ENCODE assay signal across 8 cellular contexts in the genomic region with DNA sequence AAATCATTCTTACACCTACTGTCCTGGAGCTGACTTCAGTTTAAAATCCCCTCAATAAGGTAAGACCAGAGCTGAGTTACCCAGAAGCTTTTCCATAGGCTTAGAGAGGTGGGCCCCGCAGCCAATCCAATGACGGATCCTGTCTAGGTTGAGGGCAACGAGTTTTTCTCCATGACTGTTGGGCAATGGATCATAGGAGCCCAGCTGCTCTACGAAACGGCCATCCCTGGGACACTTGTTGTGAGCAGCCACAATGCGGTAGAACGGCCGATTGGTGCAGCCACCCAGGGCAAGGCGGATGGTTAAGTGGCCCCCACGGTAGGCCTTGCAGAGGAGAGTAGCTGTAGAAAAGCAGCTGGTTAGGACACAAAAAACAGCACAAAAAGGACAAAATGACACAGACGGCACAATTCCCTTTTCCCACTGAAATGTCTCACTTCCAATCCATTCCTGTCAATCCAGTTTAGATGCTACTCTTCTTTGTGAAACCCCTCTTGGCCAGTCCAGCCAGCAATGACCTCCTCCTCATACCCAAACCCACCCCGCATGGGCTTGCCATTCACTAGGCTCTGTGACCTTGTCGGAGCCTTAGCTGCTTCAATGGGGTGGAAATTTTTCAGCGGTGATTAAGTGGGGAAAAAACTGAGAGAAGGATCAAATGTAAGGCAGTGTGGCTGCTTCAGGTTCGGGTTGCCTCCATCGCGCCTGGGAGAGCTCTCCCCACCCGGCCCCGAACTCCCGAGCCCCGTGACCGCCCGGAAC. TPM values are rescaled to one million over a fixed set of nuclear protein-coding genes. Genes with fewer than 3 reads are reported as not detected.
A peak's percentile ranks its signal among the peaks of the same experiment; 100 is the strongest.
DNase-seq lines count a peak whose midpoint lies in the region; ATAC-seq and TF ChIP-seq lines count a peak whose summit lies in the region.

No MANE protein-coding gene starts in this region.

- H3K9me3 Mint-ChIP-seq in T-cell = no peaks in the 10 kb centered on the region

- H3F3A ChIP-seq in neural cell (ENCODE audit: insufficient read depth, low read length, poor library complexity, severe bottlenecking) = no peaks in the 10 kb centered on the region

- peak overlapping the region; percentile 93 for H3K9ac ChIP-seq in neural cell (ENCODE audit: low read length)

- H3K27me3 ChIP-seq in neural cell (ENCODE audit: insufficient read depth, low read depth, low read length) = no peaks in the 10 kb centered on the region

- peak; percentile 40 for ATAC-seq in HG02571 (IDR thresholded peaks at IDR 0.05; ENCODE audit: unreplicated experiment)
- ATAC-seq in T-cell (replicated peaks in 1 of 4) = peak in 3 of 4 experiments; percentile 57 to 64 (median 60)

- H3K79me2 ChIP-seq in neural cell (replicated peaks; ENCODE audit: insufficient read depth, low read length) = peaks cover 17% of the 10 kb centered on the region

- peak overlapping the region; percentile 90 to 98 (median 98) for H3K4me3 Mint-ChIP-seq in T-cell

- H2AFZ ChIP-seq in neural cell (ENCODE audit: low read depth, low read length) = peak overlapping the region; percentile 93

- no peaks in the 10 kb centered on the region for H3K36me3 ChIP-seq in neural cell (ENCODE audit: insufficient read depth, low read length)

- H3K9me3 ChIP-seq in neural cell (ENCODE audit: low read length) = no peaks in the 10 kb centered on the region

- no peak for TF ChIP-seq EP300 in neural cell (conservative IDR thresholded peaks at IDR 0.05; ENCODE audit: poor library complexity, severe bottlenecking)

- H3K27ac ChIP-seq in neural cell (ENCODE audit: low read length) = peak overlapping the region; percentile 88

- no peaks in the 10 kb centered on the region for H3K9me2 ChIP-seq in neural cell (ENCODE audit: insufficient read depth, low read length)

- H3K27ac Mint-ChIP-seq in T-cell = peak overlapping the region; percentile 94 to 97

- peaks cover 10% of the 10 kb centered on the region for H3K36me3 Mint-ChIP-seq in T-cell

- peak; percentile 29 for DNase-seq in ELF-1 (ENCODE audit: low read depth, low spot score)
- peak in 1 of 34 experiments; percentile 3 for DNase-seq in T-cell
- peak; percentile 49 to 55 for DNase-seq in erythroblast (lab: John Stamatoyannopoulos, UW)
- no peak for DNase-seq in NCI-H2029 (lab: John Stamatoyannopoulos, UW)
- DNase-seq in NCI-H2081 (lab: John Stamatoyannopoulos, UW) = no peak
- no peak for DNase-seq in NCI-H446 (lab: John Stamatoyannopoulos, UW)

- CTCF ChIA-PET in T-cell (lab: Charles Lee) = interaction anchor here in 1 of 2 donors (0.6 kb wide), 1 partner anchor 1935 kb away, joined by 3 read pairs; no protein-coding TSS in a partner anchor

- H3K4me3 ChIP-seq in neural cell (ENCODE audit: low read length) = peak overlapping the region; percentile 89

- POLR2A ChIA-PET in T-cell (lab: Charles Lee) = interaction anchor here (0.6 to 1.0 kb wide), 7 partner anchors 22 to 1058 kb away, joined by 3 to 6 read pairs (median 3); a partner anchor contains a TSS

- H3K27me3 Mint-ChIP-seq in T-cell = no peaks in the 10 kb centered on the region

- TF ChIP-seq CTCF in neural cell (IDR thresholded peaks at IDR 0.05; ENCODE audit: poor library complexity, severe bottlenecking) = no peak

- peaks cover 31 to 50% (median 42%) of the 10 kb centered on the region in 3 donors for H3K4me1 Mint-ChIP-seq in T-cell

- no peaks in the 10 kb centered on the region for H4K20me1 ChIP-seq in neural cell (ENCODE audit: insufficient read depth)

- no peak for TF ChIP-seq RAD21 in neural cell (conservative IDR thresholded peaks at IDR 0.05)

- peak overlapping the region; percentile 99 for H3K4me2 ChIP-seq in neural cell (ENCODE audit: low read length)

- no peak for TF ChIP-seq POLR2A in erythroblast (IDR thresholded peaks at IDR 0.05; ENCODE audit: low read length)

TF ChIP-seq in neural cell, 6 proteins besides CTCF, POLR2A, EP300 and RAD21:
- TF ChIP-seq SMC3 (conservative IDR thresholded peaks at IDR 0.05; ENCODE audit: poor library complexity) (no peak), MXI1 (conservative IDR thresholded peaks at IDR 0.05; ENCODE audit: poor library complexity, severe bottlenecking) (no peak), POLR2AphosphoS5 (IDR thresholded peaks at IDR 0.05) (no peak), TAF1 (IDR thresholded peaks at IDR 0.05; ENCODE audit: low read depth) (no peak)

RNA-seq across cellular contexts. Expression of a gene that starts 0.6 kb away (rescaled TPM):
- total RNA-seq in T-cell = 10 to 100 TPM; 33.3 to 56.5 (median 55.2) TPM
- 74.6 and 80.6 TPM in 2 replicates for polyA plus RNA-seq in neural cell
- 98.1 and 98.4 TPM in 2 replicates for polyA minus RNA-seq in neural cell

RNA-seq across cellular contexts. Expression of a gene that starts 4.8 kb away (rescaled TPM):
- 10 to 100 TPM; 17.1 to 26.2 (median 23.1) TPM for total RNA-seq in T-cell
- polyA plus RNA-seq in neural cell = 79.5 and 88.0 TPM in 2 replicates
- 55.3 and 59.3 TPM in 2 replicates for polyA minus RNA-seq in neural cell

Comparison
In these comparisons a context has a peak if more than half of its experiments do, and no peak if none do; other contexts are left out.
1. DNase-seq: peak in ELF-1 (single experiment) and erythroblast (2 of 2); none in NCI-H2029 (single experiment), NCI-H2081 (0 of 2) and NCI-H446 (0 of 2).